ENCODE assay signal across 19 cellular contexts in genomic region chr17:16269658-16270057, GRCh38. TPM values are rescaled to one million over a fixed set of nuclear protein-coding genes. Genes with fewer than 3 reads are reported as not detected.
DNase-seq lines count a peak whose midpoint lies in the region; ATAC-seq and TF ChIP-seq lines count a peak whose summit lies in the region.
"Had no signal": no experiment of that assay in that cellular context is flagged by ENCODE, and none has a peak within 500 bp of the region (broad histone marks: within the 10 kb centered on the region; RNA-seq: fewer than 3 reads in every experiment).

No MANE protein-coding gene starts in this region.

- H3K27me3 Mint-ChIP-seq in activated naive CD4-positive, alpha-beta T cell treated with anti-CD3 and anti-CD28 coated beads, Interleukin-2, amount 10 ng/mL, durations not matched to agents 7 days and 5 days, result no peaks in the 10 kb centered on the region
- no peaks in the 10 kb centered on the region for H3K27me3 Mint-ChIP-seq in chondrocyte (ENCODE audit: low read depth)
- H3K27me3 Mint-ChIP-seq in naive thymus-derived CD8-positive, alpha-beta T cell, result no peaks in the 10 kb centered on the region
- peaks cover 0 to 5% (median 0%) of the 10 kb centered on the region in 3 donors for H3K27me3 Mint-ChIP-seq in CD14-positive monocyte (ENCODE audit: low read depth in 3 of 3)

- intact Hi-C loops in gastrocnemius medialis (cut with DNase I; ENCODE audit: low total_unique reads) (no loop called here), CD14-positive monocyte (cut with micrococcal nuclease) (no loop called here)

- H3K4me1 ChIP-seq in gastrocnemius medialis, result no peaks in the 10 kb centered on the region
- H3K4me1 ChIP-seq: psoas muscle had no signal

- H3K9me3 Mint-ChIP-seq in activated naive CD4-positive, alpha-beta T cell treated with anti-CD3 and anti-CD28 coated beads, Interleukin-2, amount 10 ng/mL, durations not matched to agents 7 days and 5 days, result peaks cover 2% of the 10 kb centered on the region
- peaks cover 0 to 19% of the 10 kb centered on the region in 2 donors for H3K9me3 Mint-ChIP-seq in activated naive CD4-positive, alpha-beta T cell treated with anti-CD3 and anti-CD28 coated beads, Interleukin-2, amount 50 U/mL, for 72 hours
- H3K9me3 Mint-ChIP-seq in chondrocyte (ENCODE audit: low read depth) (no peaks in the 10 kb centered on the region), CD14-positive monocyte (peaks cover 0 to 3% (median 0%) of the 10 kb centered on the region in 7 donors)
- H3K9me3 Mint-ChIP-seq in naive thymus-derived CD8-positive, alpha-beta T cell, result no peaks in the 10 kb centered on the region

- CTCF ChIA-PET in activated naive CD4-positive, alpha-beta T cell treated with anti-CD3 and anti-CD28 coated beads, Interleukin-2, amount 10 ng/mL, durations not matched to agents 7 days and 5 days (lab: Charles Lee), result no interaction called here

- DNase-seq in activated naive CD4-positive, alpha-beta T cell treated with anti-CD3 and anti-CD28 coated beads, Interleukin-2, amount 10 ng/mL, durations not matched to agents 7 days and 5 days, result no peak
- no peak for DNase-seq in activated naive CD4-positive, alpha-beta T cell treated with anti-CD3 and anti-CD28 coated beads, Interleukin-2, amount 50 U/mL, for 72 hours (ENCODE audit: low spot score in 2 of 2)
- DNase-seq in LHCN-M2 (ENCODE audit: low read depth) (peak; percentile 57), chondrocyte (ENCODE audit: low spot score) (no peak), gastrocnemius medialis (no peak), CD14-positive monocyte (ENCODE audit: low spot score) (no peak), NCI-H187 (lab: John Stamatoyannopoulos, UW) (no peak)
- no peak for DNase-seq in naive thymus-derived CD8-positive, alpha-beta T cell
- DNase-seq: activated CD4-positive, CD25-positive, alpha-beta regulatory T cell treated with anti-CD3 and anti-CD28 coated beads, Interleukin-2, amount 50 U/mL, for 72 hours; DMS79; hippocampal formation; KBM-7; left ventricle myocardium superior; NCI-H2029 treated with DMSO at 0.1 percent for 48 hours; psoas muscle; stimulated activated CD4-positive, alpha-beta T cell treated with anti-CD3 and anti-CD28 coated beads, Interleukin-15, amount 100 ng/mL, for 24 hours; substantia nigra; T-helper 1 cell had no signal

- POLR2A ChIA-PET in naive thymus-derived CD8-positive, alpha-beta T cell (lab: Charles Lee), result interaction anchor here (0.6 to 0.7 kb wide), 2 partner anchors 17 to 109 kb away, joined by 3 to 6 read pairs; no protein-coding TSS in a partner anchor

- H3K27ac Mint-ChIP-seq in activated naive CD4-positive, alpha-beta T cell treated with anti-CD3 and anti-CD28 coated beads, Interleukin-2, amount 10 ng/mL, durations not matched to agents 7 days and 5 days, result peak overlapping the region; percentile 82
- H3K27ac Mint-ChIP-seq in activated naive CD4-positive, alpha-beta T cell treated with anti-CD3 and anti-CD28 coated beads, Interleukin-2, amount 50 U/mL, for 72 hours, result no peak overlapping the region
- H3K27ac Mint-ChIP-seq in chondrocyte (ENCODE audit: unreplicated experiment), result peak overlapping the region; percentile 82
- peak overlapping the region in 8 of 10 donors; percentile 24 to 91 (median 64) for H3K27ac Mint-ChIP-seq in naive thymus-derived CD8-positive, alpha-beta T cell
- H3K27ac Mint-ChIP-seq in CD14-positive monocyte, result peak overlapping the region in 1 of 7 donors; percentile 63

- no peaks in the 10 kb centered on the region for H3K27me3 ChIP-seq in gastrocnemius medialis

- TF ChIP-seq CTCF in chondrocyte (IDR thresholded peaks at IDR 0.05), result no peak
- no peak for TF ChIP-seq CTCF in gastrocnemius medialis (IDR thresholded peaks at IDR 0.05 in 4 of 5, conservative IDR thresholded peaks at IDR 0.05 in 1 of 5)
- no peak for TF ChIP-seq CTCF in CD14-positive monocyte (IDR thresholded peaks at IDR 0.05)

- H3K27ac ChIP-seq in gastrocnemius medialis, result no peak overlapping the region
- H3K27ac ChIP-seq: psoas muscle, RWPE1 had no signal

- ATAC-seq in activated naive CD4-positive, alpha-beta T cell treated with anti-CD3 and anti-CD28 coated beads, Interleukin-2, amount 50 U/mL, for 72 hours, result no peak
- ATAC-seq in naive thymus-derived CD8-positive, alpha-beta T cell, result no peak
- no peak for ATAC-seq in gastrocnemius medialis
- ATAC-seq: left ventricle myocardium superior, psoas muscle had no signal

- no peaks in the 10 kb centered on the region for H3K36me3 ChIP-seq in gastrocnemius medialis

- no peak overlapping the region for H3K4me3 ChIP-seq in gastrocnemius medialis
- H3K4me3 ChIP-seq: psoas muscle had no signal

- in situ Hi-C loops in gastrocnemius medialis (cut with MboI; ENCODE audit: low sequenced_read_pairs in 4 of 4), result no loop called here

- no peaks in the 10 kb centered on the region for H3K9me3 ChIP-seq in gastrocnemius medialis
- H3K9me3 ChIP-seq: psoas muscle had no signal

- TF ChIP-seq POLR2A in gastrocnemius medialis (IDR thresholded peaks at IDR 0.05), result no peak

- H3K36me3 Mint-ChIP-seq in activated naive CD4-positive, alpha-beta T cell treated with anti-CD3 and anti-CD28 coated beads, Interleukin-2, amount 10 ng/mL, durations not matched to agents 7 days and 5 days, result peaks cover 8% of the 10 kb centered on the region
- H3K36me3 Mint-ChIP-seq in activated naive CD4-positive, alpha-beta T cell treated with anti-CD3 and anti-CD28 coated beads, Interleukin-2, amount 50 U/mL, for 72 hours, result peaks cover 13 to 26% of the 10 kb centered on the region in 2 donors
- H3K36me3 Mint-ChIP-seq in chondrocyte (ENCODE audit: low read depth) (no peaks in the 10 kb centered on the region), CD14-positive monocyte (peaks cover 0 to 3% of the 10 kb centered on the region in 2 donors)
- peaks cover 0 to 5% (median 2%) of the 10 kb centered on the region in 3 donors for H3K36me3 Mint-ChIP-seq in naive thymus-derived CD8-positive, alpha-beta T cell

- H3K4me1 Mint-ChIP-seq in activated naive CD4-positive, alpha-beta T cell treated with anti-CD3 and anti-CD28 coated beads, Interleukin-2, amount 10 ng/mL, durations not matched to agents 7 days and 5 days, result peaks cover 28% of the 10 kb centered on the region
- H3K4me1 Mint-ChIP-seq in chondrocyte (ENCODE audit: low read depth), result peaks cover 17% of the 10 kb centered on the region
- peaks cover 27 to 39% (median 33%) of the 10 kb centered on the region in 4 donors for H3K4me1 Mint-ChIP-seq in naive thymus-derived CD8-positive, alpha-beta T cell
- peaks cover 23% of the 10 kb centered on the region for H3K4me1 Mint-ChIP-seq in CD14-positive monocyte

- H3K4me3 Mint-ChIP-seq in activated naive CD4-positive, alpha-beta T cell treated with anti-CD3 and anti-CD28 coated beads, Interleukin-2, amount 10 ng/mL, durations not matched to agents 7 days and 5 days, result no peak overlapping the region
- H3K4me3 Mint-ChIP-seq in chondrocyte (ENCODE audit: unreplicated experiment), result no peak overlapping the region
- H3K4me3 Mint-ChIP-seq in naive thymus-derived CD8-positive, alpha-beta T cell, result peak overlapping the region in 6 of 10 donors; percentile 12 to 63 (median 41)
- no peak overlapping the region for H3K4me3 Mint-ChIP-seq in CD14-positive monocyte

RNA-seq across cellular contexts. Expression of gene PIGL, which starts 52.6 kb away (rescaled TPM):
- 10 to 100 TPM; 39.2 to 40.2 TPM for total RNA-seq in activated naive CD4-positive, alpha-beta T cell treated with anti-CD3 and anti-CD28 coated beads, Interleukin-2, amount 50 U/mL, for 72 hours
- total RNA-seq in LHCN-M2 (2014; rRNA removed) (13.9 and 14.2 TPM in 2 replicates), chondrocyte (15.9 to 21.9 TPM (median 19.1 TPM) in 3 replicates), gastrocnemius medialis (1 to 10 TPM; 6.2 to 7.4 (median 7.0) TPM)
- polyA plus RNA-seq in LHCN-M2 (2012), result 5.7 TPM
- total RNA-seq in naive thymus-derived CD8-positive, alpha-beta T cell, result 10 to 100 TPM; 85.0 to 98.2 TPM
- 10 to 100 TPM in 1 of 3 donors, 1 to 10 TPM in 2; 9.2 to 14.3 (median 9.2) TPM for polyA plus RNA-seq in naive thymus-derived CD8-positive, alpha-beta T cell
- polyA plus RNA-seq in CD14-positive monocyte, result 1 to 10 TPM; 3.6 to 4.0 TPM

RNA-seq across cellular contexts. Expression of gene NCOR1, which starts 54.3 kb away (rescaled TPM):
- 100 to 1,000 TPM; 143 to 153 TPM for total RNA-seq in activated naive CD4-positive, alpha-beta T cell treated with anti-CD3 and anti-CD28 coated beads, Interleukin-2, amount 50 U/mL, for 72 hours
- total RNA-seq in LHCN-M2 (2014; rRNA removed) (43.9 and 65.4 TPM in 2 replicates), chondrocyte (102 to 115 TPM (median 108 TPM) in 3 replicates), gastrocnemius medialis (100 to 1,000 TPM; 122 to 152 (median 132) TPM)
- 32.7 TPM for polyA plus RNA-seq in LHCN-M2 (2012)
- 100 to 1,000 TPM; 149 to 163 TPM for total RNA-seq in naive thymus-derived CD8-positive, alpha-beta T cell
- 100 to 1,000 TPM in 1 of 3 donors, 10 to 100 TPM in 2; 41.8 to 132 (median 73.7) TPM for polyA plus RNA-seq in naive thymus-derived CD8-positive, alpha-beta T cell
- 10 to 100 TPM; 23.2 to 47.0 TPM for polyA plus RNA-seq in CD14-positive monocyte

Comparison
In these comparisons a context has a peak if more than half of its experiments do, and no peak if none do; other contexts are left out.
1. H3K27ac Mint-ChIP-seq: peak in activated naive CD4-positive, alpha-beta T cell treated with anti-CD3 and anti-CD28 coated beads, Interleukin-2, amount 10 ng/mL, durations not matched to agents 7 days and 5 days (single experiment), chondrocyte (single experiment) and naive thymus-derived CD8-positive, alpha-beta T cell (8 of 10); none in activated naive CD4-positive, alpha-beta T cell treated with anti-CD3 and anti-CD28 coated beads, Interleukin-2, amount 50 U/mL, for 72 hours (0 of 2).
2. H3K4me3 Mint-ChIP-seq: peak in naive thymus-derived CD8-positive, alpha-beta T cell (6 of 10); none in activated naive CD4-positive, alpha-beta T cell treated with anti-CD3 and anti-CD28 coated beads, Interleukin-2, amount 10 ng/mL, durations not matched to agents 7 days and 5 days (single experiment), chondrocyte (single experiment) and CD14-positive monocyte (0 of 2).